In genomic region chr3:55327131-55327920, GRCh38 we compare ENCODE assay signal across 17 cellular contexts.
A peak's percentile ranks its signal among the peaks of the same experiment; 100 is the strongest.
DNase-seq lines count a peak whose midpoint lies in the region; ATAC-seq and TF ChIP-seq lines count a peak whose summit lies in the region.
"Had no signal": no experiment of that assay in that cellular context is flagged by ENCODE, and none has a peak within 500 bp of the region (broad histone marks: within the 10 kb centered on the region; RNA-seq: fewer than 3 reads in every experiment).

No MANE protein-coding gene starts in this region.

- no peak for ATAC-seq in activated CD4-positive, CD25-positive, alpha-beta regulatory T cell treated with anti-CD3 and anti-CD28 coated beads, Interleukin-2, amount 50 U/mL, for 24 hours
- ATAC-seq in HG03342 (IDR thresholded peaks at IDR 0.05; ENCODE audit: unreplicated experiment) = no peak
- ATAC-seq: activated naive CD8-positive, alpha-beta T cell treated with anti-CD3 and anti-CD28 coated beads, Interleukin-2, amount 50 U/mL, for 24 hours; GM12878 had no signal

- no peak for TF ChIP-seq CTCF in retinal pigment epithelial cell (conservative IDR thresholded peaks at IDR 0.05; ENCODE audit: low read depth, low read length)

- no peak overlapping the region for H3K4me3 ChIP-seq in retinal pigment epithelial cell (ENCODE audit: low read length)
- H3K4me3 ChIP-seq: GM12878, lung had no signal

- DNase-seq in NCI-H524 (lab: John Stamatoyannopoulos, UW) (peak; percentile 10 to 27), NCI-H524 treated with DMSO at 0.1 percent for 48 hours (lab: John Stamatoyannopoulos, UW) (no peak), LHCN-M2 (ENCODE audit: low read depth) (peak; percentile 67), fibroblast of gingiva (ENCODE audit: low read depth) (peak; percentile 7), retinal pigment epithelial cell (ENCODE audit: low read depth) (peak; percentile 89), NCI-H345 treated with DMSO at 0.1 percent for 48 hours (lab: John Stamatoyannopoulos, UW; ENCODE audit: unreplicated experiment) (no peak)
- DNase-seq: activated CD4-positive, alpha-beta T cell treated with anti-CD3 and anti-CD28 coated beads, Interleukin-2, amount 50 U/mL, for 48 hours; activated naive CD8-positive, alpha-beta T cell treated with anti-CD3 and anti-CD28 coated beads, Interleukin-2, amount 50 U/mL, for 24 hours; CD8-positive, alpha-beta memory T cell; glutamatergic neuron; naive B cell; NCI-H187; stimulated activated naive CD4-positive, alpha-beta T cell had no signal

Comparison
In these comparisons a context has a peak if more than half of its experiments do, and no peak if none do; other contexts are left out.
1. DNase-seq: peak in NCI-H524 (2 of 2), LHCN-M2 (single experiment), fibroblast of gingiva (single experiment) and retinal pigment epithelial cell (single experiment); none in NCI-H524 treated with DMSO at 0.1 percent for 48 hours (single experiment) and NCI-H345 treated with DMSO at 0.1 percent for 48 hours (single experiment).